ENCODE assay signal across 29 cellular contexts in the genomic region with DNA sequence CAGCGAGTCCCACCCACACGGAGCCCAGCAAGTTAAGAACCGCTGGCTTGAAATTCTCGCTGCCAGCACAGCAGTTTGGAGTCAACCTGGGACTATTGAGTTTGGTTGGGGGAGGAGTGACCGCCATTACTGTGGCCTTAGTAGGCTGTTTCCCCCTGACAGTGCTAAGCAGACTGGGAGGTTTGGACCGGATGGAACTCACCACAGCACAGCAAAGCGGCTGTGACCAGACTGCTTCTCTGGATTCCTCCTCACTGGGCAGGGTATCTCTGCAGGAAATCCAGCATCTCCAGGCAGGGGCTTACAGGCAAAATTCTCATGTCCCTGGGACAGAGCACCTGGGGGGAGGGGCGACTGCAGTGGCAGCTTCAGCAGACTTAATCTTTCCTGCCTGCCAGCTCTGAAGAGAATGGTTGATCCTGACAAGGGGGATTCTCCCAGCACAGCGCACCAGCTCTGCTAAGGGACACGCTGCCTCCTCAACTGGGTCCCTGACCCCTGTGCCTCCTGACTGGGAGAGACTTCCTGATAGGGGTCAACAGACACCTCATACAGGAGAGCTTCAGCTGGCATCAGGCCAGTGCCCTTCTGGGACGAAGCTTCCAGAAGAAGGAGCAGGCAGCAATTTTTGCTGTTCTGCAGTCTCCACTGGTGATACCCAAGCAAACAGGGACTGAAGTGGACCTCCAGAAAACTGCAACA.
"Had no signal": no experiment of that assay in that cellular context is flagged by ENCODE, and none has a peak within 500 bp of the region (broad histone marks: within the 10 kb centered on the region; RNA-seq: fewer than 3 reads in every experiment).

No MANE protein-coding gene starts in this region.

- DNase-seq: activated CD4-positive, alpha-beta memory T cell treated with anti-CD3 and anti-CD28 coated beads for 36 hours; activated CD4-positive, alpha-beta T cell treated with anti-CD3 and anti-CD28 coated beads, Interleukin-2, amount 10 ng/mL, durations not matched to agents 24 days and 14 days; activated CD8-positive, alpha-beta memory T cell treated with anti-CD3 and anti-CD28 coated beads, Interleukin-2, amount 50 U/mL, for 48 hours; activated gamma-delta T cell; activated naive CD4-positive, alpha-beta T cell treated with anti-CD3 and anti-CD28 coated beads, Interleukin-2, amount 10 ng/mL, durations not matched to agents 7 days and 5 days; activated T-cell treated with anti-CD3 and anti-CD28 coated beads, Interleukin-2, amount 50 U/mL, for 24 hours; amniotic stem cell; brain microvascular endothelial cell; dorsolateral prefrontal cortex; effector memory CD8-positive, alpha-beta T cell; foreskin fibroblast; kidney glomerular epithelial cell; lower lobe of right lung; mucosa of descending colon; spleen; stimulated activated CD4-positive, alpha-beta T cell treated with anti-CD3 and anti-CD28 coated beads, Interleukin-2, amount 100 ng/mL, for 48 hours; stimulated activated naive CD4-positive, alpha-beta T cell treated with Interleukin-2 at 50 U/mL for 16 hours; testis; trophoblast cell had no signal

- FAIRE-seq: astrocyte, endothelial cell of umbilical vein, urothelium cell line had no signal

- H3K27me3 ChIP-seq: brain microvascular endothelial cell, heart left ventricle, neutrophil, spleen, testis had no signal

- H3K27ac ChIP-seq: brain microvascular endothelial cell, coronary artery, dorsolateral prefrontal cortex, heart left ventricle, lower lobe of right lung, neutrophil, prostate gland, spleen, testis had no signal

- H3K36me3 ChIP-seq: brain microvascular endothelial cell, heart left ventricle, lower lobe of right lung, neutrophil, prostate gland, spleen had no signal

- H3K9me3 ChIP-seq: lower lobe of right lung, mucosa of descending colon, prostate gland, testis had no signal

- H3K4me1 ChIP-seq: heart left ventricle, lower lobe of right lung, prostate gland, spleen, testis had no signal

- ATAC-seq: activated CD4-positive, CD25-positive, alpha-beta regulatory T cell treated with anti-CD3 and anti-CD28 coated beads, Interleukin-2, amount 50 U/mL, for 24 hours; effector memory CD8-positive, alpha-beta T cell; heart left ventricle; left lobe of liver; lower lobe of right lung; mucosa of descending colon; natural killer cell treated with Interleukin-12 subunit alpha and Interleukin-12 subunit beta and Interleukin-15 and Interleukin-18, amount 100 ng/mL, for 72 hours had no signal

- H3K4me3 ChIP-seq: coronary artery, dorsolateral prefrontal cortex, heart left ventricle, lower lobe of right lung, mucosa of descending colon, prostate gland, spleen, testis had no signal
